Comparison of ENCODE assay signal across 11 cellular contexts in the genomic region with DNA sequence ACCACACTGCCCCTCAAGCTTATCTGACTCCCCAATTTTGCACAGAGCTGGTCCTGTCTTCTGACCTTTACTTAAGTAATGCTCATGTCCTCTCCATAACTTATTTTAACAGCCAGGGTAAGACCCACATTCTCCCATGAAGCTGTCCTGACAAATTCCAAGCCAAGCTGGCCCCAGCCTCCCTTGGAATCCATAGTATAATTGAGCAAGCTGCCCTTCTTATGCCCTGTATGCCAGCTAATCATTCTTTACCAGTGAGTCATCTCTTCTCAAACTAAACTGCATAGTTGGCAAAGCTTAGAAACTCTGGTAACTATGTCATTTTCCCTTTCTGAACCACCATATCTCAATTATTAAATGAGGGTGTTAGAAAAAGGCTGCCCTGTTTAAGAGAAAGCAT.
DNase-seq lines count a peak whose midpoint lies in the region; ATAC-seq and TF ChIP-seq lines count a peak whose summit lies in the region.
"Had no signal": no experiment of that assay in that cellular context is flagged by ENCODE, and none has a peak within 500 bp of the region (broad histone marks: within the 10 kb centered on the region; RNA-seq: fewer than 3 reads in every experiment).

No MANE protein-coding gene starts in this region.

- H3K9me3 ChIP-seq in skeletal muscle tissue (ENCODE audit: control insufficient read depth in 3 of 3, low read length in 3 of 3) = no peaks in the 10 kb centered on the region
- H3K9me3 ChIP-seq in Caco-2 = no peaks in the 10 kb centered on the region

- intact Hi-C loops in left cardiac atrium (cut with DNase I) (no loop called here), natural killer cell (cut with micrococcal nuclease) (no loop called here), Caco-2 (cut with micrococcal nuclease; ENCODE audit: unreplicated experiment) (no loop called here)

- H3K27me3 ChIP-seq in skeletal muscle tissue (ENCODE audit: control insufficient read depth in 3 of 3, insufficient read depth in 3 of 3, low read length in 3 of 3) (no peaks in the 10 kb centered on the region), Caco-2 (replicated peaks; ENCODE audit: control insufficient read depth, insufficient read depth, low read length) (no peaks in the 10 kb centered on the region)

- H3K36me3 ChIP-seq in skeletal muscle tissue (ENCODE audit: control insufficient read depth in 3 of 3, insufficient read depth in 3 of 3, low read length in 3 of 3) = no peaks in the 10 kb centered on the region
- H3K36me3 ChIP-seq in Caco-2 (ENCODE audit: control insufficient read depth, insufficient read depth, low read length) = no peaks in the 10 kb centered on the region

- no peaks in the 10 kb centered on the region; the same call in 1 of the 2 replicates for H3K27me3 Mint-ChIP-seq in HFFc6 (ENCODE audit: insufficient read depth)
- no peaks in the 10 kb centered on the region for H3K27me3 Mint-ChIP-seq in natural killer cell (ENCODE audit: low read depth in 2 of 2)
- H3K27me3 Mint-ChIP-seq in Caco-2 (ENCODE audit: insufficient read depth, unreplicated experiment) = no peaks in the 10 kb centered on the region

- H3K36me3 Mint-ChIP-seq in HFFc6 (ENCODE audit: low read depth) (no peaks in the 10 kb centered on the region), natural killer cell (no peaks in the 10 kb centered on the region), Caco-2 (ENCODE audit: insufficient read depth, unreplicated experiment) (no peaks in the 10 kb centered on the region)

- no peak overlapping the region for H3K9ac ChIP-seq in skeletal muscle tissue (ENCODE audit: low read depth in 1 of 3, low read length in 3 of 3)

- peak overlapping the region; percentile 26 for H3K27ac ChIP-seq in skeletal muscle tissue (ENCODE audit: low read depth, low read length)

- DNase-seq in HFFc6 (peak; percentile 74), amniotic epithelial cell (ENCODE audit: low read depth) (peak; percentile 78), left cardiac atrium (no peak), natural killer cell (no peak), Caco-2 (no peak), KBM-7 (no peak)
- DNase-seq: cerebellar nuclear complex, NCI-H1417, nephron progenitor cell had no signal

- ATAC-seq in left cardiac atrium (peak; percentile 75 to 86), natural killer cell (no peak), GM21367 (IDR thresholded peaks at IDR 0.05; ENCODE audit: unreplicated experiment) (no peak)

- POLR2A ChIA-PET in Caco-2 (lab: Charles Lee) = no interaction called here

- H3K4me3 ChIP-seq in skeletal muscle tissue (ENCODE audit: low read length in 3 of 3) = no peak overlapping the region
- H3K4me3 ChIP-seq in Caco-2 (ENCODE audit: low read depth, low read length) = no peak overlapping the region

- H3K27ac Mint-ChIP-seq in HFFc6 (peak overlapping the region; percentile 68), natural killer cell (no peak overlapping the region), Caco-2 (ENCODE audit: unreplicated experiment) (no peak overlapping the region)
- H3K27ac Mint-ChIP-seq: nephron progenitor cell had no signal

- BruUV-seq in Caco-2 (replicated peaks; lab: Mats Ljungman, UMichigan) = no TSS peak

- H3K4me1 Mint-ChIP-seq in HFFc6 (ENCODE audit: low read depth) (peaks cover 32% of the 10 kb centered on the region), natural killer cell (no peaks in the 10 kb centered on the region), Caco-2 (ENCODE audit: low read depth, unreplicated experiment) (no peaks in the 10 kb centered on the region)

- TF ChIP-seq CTCF in HFFc6 (IDR thresholded peaks at IDR 0.05) = no peak
- no peak for TF ChIP-seq CTCF in natural killer cell (IDR thresholded peaks at IDR 0.05)
- no peak for TF ChIP-seq CTCF in Caco-2 (IDR thresholded peaks at IDR 0.05; ENCODE audit: insufficient read depth in 1 of 2, low read depth in 1 of 2, low read length in 1 of 2, severe bottlenecking in 1 of 2, unreplicated experiment in 1 of 2)

- in situ Hi-C loops in KBM-7 (cut with MboI; ENCODE audit: low pct_unique_long_range_greater_than_20kb, low sequenced_read_pairs) = no loop called here

- H3K9me3 Mint-ChIP-seq in HFFc6 (no peaks in the 10 kb centered on the region), natural killer cell (peaks cover 3 to 4% of the 10 kb centered on the region in 2 donors), Caco-2 (ENCODE audit: unreplicated experiment) (no peaks in the 10 kb centered on the region)
- H3K9me3 Mint-ChIP-seq: nephron progenitor cell had no signal

- CTCF ChIA-PET in Caco-2 (lab: Charles Lee) = no interaction called here

- H3K4me3 Mint-ChIP-seq in HFFc6 (peak overlapping the region; percentile 31; the same call in 1 of the 2 replicates), natural killer cell (no peak overlapping the region), Caco-2 (ENCODE audit: unreplicated experiment) (no peak overlapping the region)
- H3K4me3 Mint-ChIP-seq: nephron progenitor cell had no signal

- H3K4me1 ChIP-seq in skeletal muscle tissue (ENCODE audit: control insufficient read depth in 3 of 3, insufficient read depth in 3 of 3, low read length in 3 of 3) = peaks cover 29 to 41% (median 36%) of the 10 kb centered on the region in 3 donors
- no peaks in the 10 kb centered on the region for H3K4me1 ChIP-seq in Caco-2

Comparison
In these comparisons a context has a peak if more than half of its experiments do, and no peak if none do; other contexts are left out.
1. DNase-seq: peak in HFFc6 (single experiment) and amniotic epithelial cell (single experiment); none in left cardiac atrium (single experiment), natural killer cell (single experiment), Caco-2 (0 of 2) and KBM-7 (single experiment).
2. ATAC-seq: peak in left cardiac atrium (2 of 2); none in natural killer cell (0 of 3) and GM21367 (single experiment).